9 cellular contexts compared by ENCODE assay signal in the genomic region with DNA sequence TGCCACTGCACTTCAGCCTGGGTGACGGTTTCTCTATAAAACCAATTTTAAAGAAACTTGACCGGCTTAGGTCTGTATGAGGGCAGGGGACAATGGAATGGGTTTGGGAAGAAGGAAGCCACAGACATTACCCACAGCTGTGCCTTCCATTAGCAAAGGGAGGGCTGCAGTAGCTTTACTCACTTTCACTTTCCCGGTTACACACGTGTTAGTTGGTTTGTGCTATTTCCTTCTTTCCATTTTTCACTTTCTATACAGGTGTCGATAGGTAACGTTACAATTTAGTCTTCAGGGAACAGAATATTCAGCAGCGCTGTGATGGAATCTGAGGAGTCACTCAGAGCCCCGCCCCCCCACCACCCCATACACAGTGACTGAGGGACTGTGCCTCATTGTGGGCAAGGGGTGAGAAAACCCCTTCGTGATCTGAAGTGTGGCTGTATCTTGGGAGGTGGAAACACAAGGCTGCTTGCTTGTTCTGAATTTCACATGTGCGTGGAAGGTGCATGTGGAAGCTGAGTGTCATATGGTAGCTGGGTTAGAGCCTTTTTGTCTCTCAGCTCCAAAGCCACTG. TPM values are rescaled to one million over a fixed set of nuclear protein-coding genes. Genes with fewer than 3 reads are reported as not detected.
DNase-seq lines count a peak whose midpoint lies in the region; ATAC-seq and TF ChIP-seq lines count a peak whose summit lies in the region.
"Had no signal": no experiment of that assay in that cellular context is flagged by ENCODE, and none has a peak within 500 bp of the region (broad histone marks: within the 10 kb centered on the region; RNA-seq: fewer than 3 reads in every experiment).

No MANE protein-coding gene starts in this region.

- H3K27ac ChIP-seq in DOHH2 (ENCODE audit: low read depth, low read length) = no peak overlapping the region
- no peak overlapping the region for H3K27ac ChIP-seq in MM.1S (ENCODE audit: low read length)
- no peak overlapping the region for H3K27ac ChIP-seq in naive thymus-derived CD4-positive, alpha-beta T cell (ENCODE audit: low read depth, low read length)

- peaks cover 0 to 41% (median 18%) of the 10 kb centered on the region in 5 donors for H3K27me3 Mint-ChIP-seq in naive thymus-derived CD4-positive, alpha-beta T cell

- intact Hi-C loops in naive thymus-derived CD4-positive, alpha-beta T cell (cut with micrococcal nuclease) = no loop called here

- no peaks in the 10 kb centered on the region for H3K79me2 ChIP-seq in DOHH2 (ENCODE audit: control insufficient read depth, low read length)
- no peaks in the 10 kb centered on the region for H3K79me2 ChIP-seq in MM.1S (ENCODE audit: low read length)

- CTCF ChIA-PET in naive thymus-derived CD4-positive, alpha-beta T cell (lab: Charles Lee) = interaction anchor here (1.0 to 1.9 kb wide), 2 partner anchors 14 to 99 kb away, joined by 4 to 5 read pairs; no protein-coding TSS in a partner anchor

- no peak for TF ChIP-seq CTCF in DOHH2 (IDR thresholded peaks at IDR 0.05; ENCODE audit: low read depth, low read length, poor library complexity, severe bottlenecking)
- TF ChIP-seq CTCF in MM.1S (IDR thresholded peaks at IDR 0.05; ENCODE audit: low read length) = no peak

- DNase-seq in MM.1S (peak; percentile 67), UCSD-AML1 (lab: John Stamatoyannopoulos, UW; ENCODE audit: unreplicated experiment) (no peak), activated gamma-delta T cell treated with Interleukin-2 at 50 U/mL for 16 hours (no peak), DMS79 treated with DMSO at 0.1 percent for 48 hours (lab: John Stamatoyannopoulos, UW) (no peak), A172 (ENCODE audit: low spot score) (no peak)
- DNase-seq in naive thymus-derived CD4-positive, alpha-beta T cell = peak in 1 of 9 donors; percentile 17
- DNase-seq: NCI-H526 treated with DMSO at 0.1 percent for 48 hours had no signal

- H3K9me3 ChIP-seq in DOHH2 (ENCODE audit: control insufficient read depth, insufficient read depth, low read length) (peaks cover 4% of the 10 kb centered on the region; the same call in 1 of the 2 replicates), MM.1S (replicated peaks; ENCODE audit: insufficient read depth, low read length) (no peaks in the 10 kb centered on the region)
- no peaks in the 10 kb centered on the region for H3K9me3 ChIP-seq in naive thymus-derived CD4-positive, alpha-beta T cell (ENCODE audit: control insufficient read depth in 2 of 3, low read length in 3 of 3)

- no peaks in the 10 kb centered on the region for H3K36me3 Mint-ChIP-seq in naive thymus-derived CD4-positive, alpha-beta T cell

- POLR2A ChIA-PET in naive thymus-derived CD4-positive, alpha-beta T cell (lab: Charles Lee) = no interaction called here

- H2AFZ ChIP-seq in MM.1S (ENCODE audit: low read length) = no peak overlapping the region

- no peaks in the 10 kb centered on the region for H4K20me1 ChIP-seq in DOHH2 (ENCODE audit: control insufficient read depth, insufficient read depth, low read depth, low read length)
- 0 out of 2 replicates have a peak, but pooled peaks cover 7% of the 10 kb centered on the region for H4K20me1 ChIP-seq in MM.1S (ENCODE audit: insufficient read depth, low read length)

- peak overlapping the region; percentile 39 for H3K4me2 ChIP-seq in DOHH2 (ENCODE audit: low read length)
- peak overlapping the region; percentile 38 for H3K4me2 ChIP-seq in MM.1S (ENCODE audit: low read depth, low read length)

- ATAC-seq in GM19351 (IDR thresholded peaks at IDR 0.05; ENCODE audit: unreplicated experiment) = peak; percentile 43
- peak; percentile 64 for ATAC-seq in naive thymus-derived CD4-positive, alpha-beta T cell

- H3K9me2 ChIP-seq in DOHH2 (replicated peaks; ENCODE audit: control insufficient read depth, low read length) (no peaks in the 10 kb centered on the region), MM.1S (replicated peaks; ENCODE audit: insufficient read depth, low read length) (no peaks in the 10 kb centered on the region)

- H3K36me3 ChIP-seq in DOHH2 (ENCODE audit: control insufficient read depth, low read length) = no peaks in the 10 kb centered on the region
- H3K36me3 ChIP-seq in MM.1S (replicated peaks; ENCODE audit: insufficient read depth, low read length) = no peaks in the 10 kb centered on the region
- H3K36me3 ChIP-seq in naive thymus-derived CD4-positive, alpha-beta T cell (ENCODE audit: control insufficient read depth in 2 of 3, insufficient read depth in 3 of 3, low read length in 3 of 3) = no peaks in the 10 kb centered on the region

- H3K4me1 Mint-ChIP-seq in naive thymus-derived CD4-positive, alpha-beta T cell = peaks cover 0 to 17% (median 11%) of the 10 kb centered on the region in 7 donors

- peaks cover 31% of the 10 kb centered on the region for H3K4me1 ChIP-seq in DOHH2 (ENCODE audit: control insufficient read depth, low read length)
- H3K4me1 ChIP-seq in MM.1S (ENCODE audit: low read length) = peaks cover 9% of the 10 kb centered on the region; the same call in 1 of the 2 replicates
- H3K4me1 ChIP-seq in naive thymus-derived CD4-positive, alpha-beta T cell (ENCODE audit: control insufficient read depth in 2 of 2, insufficient read depth in 2 of 2, low read length in 2 of 2) = peaks cover 0 to 12% of the 10 kb centered on the region in 2 donors

- H3K27me3 ChIP-seq in DOHH2 (ENCODE audit: control insufficient read depth, low read length) (peaks cover 37% of the 10 kb centered on the region), MM.1S (replicated peaks; ENCODE audit: insufficient read depth, low read length) (peaks cover 97% of the 10 kb centered on the region)
- no peaks in the 10 kb centered on the region for H3K27me3 ChIP-seq in naive thymus-derived CD4-positive, alpha-beta T cell (ENCODE audit: control insufficient read depth in 2 of 2, insufficient read depth in 2 of 2, low read length in 2 of 2)

- no peak overlapping the region for H3K9ac ChIP-seq in MM.1S (ENCODE audit: low read length)

- H3K4me3 ChIP-seq in DOHH2 (ENCODE audit: low read length) = peak overlapping the region; percentile 22
- H3K4me3 ChIP-seq in MM.1S (ENCODE audit: low read length) = no peak overlapping the region
- H3K4me3 ChIP-seq in naive thymus-derived CD4-positive, alpha-beta T cell (ENCODE audit: low read length) = peak overlapping the region; percentile 31

- peak overlapping the region in 9 of 10 donors; percentile 29 to 77 (median 63) for H3K4me3 Mint-ChIP-seq in naive thymus-derived CD4-positive, alpha-beta T cell

- H3K27ac Mint-ChIP-seq in naive thymus-derived CD4-positive, alpha-beta T cell = peak overlapping the region in 2 of 9 donors; percentile 28 to 49

- H3F3A ChIP-seq in DOHH2 (ENCODE audit: control insufficient read depth, insufficient read depth) (no peaks in the 10 kb centered on the region), MM.1S (ENCODE audit: insufficient read depth, low read length) (no peaks in the 10 kb centered on the region)

- no peaks in the 10 kb centered on the region for H3K9me3 Mint-ChIP-seq in naive thymus-derived CD4-positive, alpha-beta T cell

RNA-seq across cellular contexts. Expression of gene RPL32, which starts 44.8 kb away (rescaled TPM):
- total RNA-seq in naive thymus-derived CD4-positive, alpha-beta T cell = 1,000 to 10,000 TPM; 1,890 to 4,471 (median 4,246) TPM
- polyA plus RNA-seq in naive thymus-derived CD4-positive, alpha-beta T cell = 1,000 to 10,000 TPM; 4,172 to 4,415 TPM
- 936 and 1,240 TPM in 2 replicates for total RNA-seq in A172 (2014; rRNA removed; shearing (Covaris generic))
